ENCODE assay signal across 8 cellular contexts in the genomic region with DNA sequence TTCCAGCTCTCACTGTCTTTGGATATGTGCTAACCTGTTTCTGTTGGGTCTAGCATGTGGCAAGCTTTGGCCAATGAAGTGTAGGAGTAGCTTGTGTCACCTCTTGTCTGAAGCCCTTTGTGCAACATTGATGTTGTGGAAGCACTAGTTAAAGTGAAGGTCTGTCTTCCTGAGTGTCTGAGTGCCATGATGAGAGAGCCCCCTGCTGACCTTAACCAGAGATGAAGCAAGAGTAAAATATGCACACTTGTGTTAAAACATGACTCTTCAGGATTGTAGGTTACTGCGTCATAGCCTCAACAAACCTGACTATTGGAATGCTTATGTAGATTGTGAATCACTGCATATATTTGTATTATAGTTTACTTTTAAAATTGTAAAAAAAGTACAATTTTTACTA.
DNase-seq lines count a peak whose midpoint lies in the region; ATAC-seq and TF ChIP-seq lines count a peak whose summit lies in the region.

No MANE protein-coding gene starts in this region.

- intact Hi-C loops in left ventricle myocardium inferior (cut with micrococcal nuclease): no loop called here

- H3K27ac ChIP-seq in left ventricle myocardium inferior (replicated peaks): no peak overlapping the region

- TF ChIP-seq CTCF in left ventricle myocardium inferior (IDR thresholded peaks at IDR 0.05; ENCODE audit: borderline replicate concordance) (peak; percentile 51), GM20000 (IDR thresholded peaks at IDR 0.05; ENCODE audit: extremely low read depth, missing control alignments) (no peak)

- DNase-seq in A172 (ENCODE audit: low spot score) (peak; percentile 1), SHP77 (lab: John Stamatoyannopoulos, UW) (peak; percentile 51 to 58), left ventricle myocardium inferior (no peak), GM20000 (ENCODE audit: low spot score) (no peak)
- DNase-seq in Jurkat, Clone E6-1 (ENCODE audit: low read depth, low spot score): peak; percentile 16
- no peak for DNase-seq in central memory CD4-positive, alpha-beta T cell

- H3K27me3 ChIP-seq in left ventricle myocardium inferior (ENCODE audit: low read depth): no peaks in the 10 kb centered on the region

- ATAC-seq in GM21367 (IDR thresholded peaks at IDR 0.05; ENCODE audit: unreplicated experiment) (no peak), HG03571 (IDR thresholded peaks at IDR 0.05; ENCODE audit: unreplicated experiment) (no peak)

- no peaks in the 10 kb centered on the region for H3K9me3 ChIP-seq in left ventricle myocardium inferior (replicated peaks)

- H3K4me3 ChIP-seq in Jurkat, Clone E6-1 (ENCODE audit: low read length): no peak overlapping the region
- no peak overlapping the region for H3K4me3 ChIP-seq in left ventricle myocardium inferior

- H3K4me1 ChIP-seq in left ventricle myocardium inferior: no peaks in the 10 kb centered on the region

- H3K36me3 ChIP-seq in left ventricle myocardium inferior: no peaks in the 10 kb centered on the region

Comparison
In these comparisons a context has a peak if more than half of its experiments do, and no peak if none do; other contexts are left out.
1. DNase-seq: peak in A172 (single experiment), Jurkat, Clone E6-1 (single experiment) and SHP77 (2 of 2); none in left ventricle myocardium inferior (single experiment), central memory CD4-positive, alpha-beta T cell (single experiment) and GM20000 (single experiment).